ENCODE assay signal across 1 cellular context in the genomic region with DNA sequence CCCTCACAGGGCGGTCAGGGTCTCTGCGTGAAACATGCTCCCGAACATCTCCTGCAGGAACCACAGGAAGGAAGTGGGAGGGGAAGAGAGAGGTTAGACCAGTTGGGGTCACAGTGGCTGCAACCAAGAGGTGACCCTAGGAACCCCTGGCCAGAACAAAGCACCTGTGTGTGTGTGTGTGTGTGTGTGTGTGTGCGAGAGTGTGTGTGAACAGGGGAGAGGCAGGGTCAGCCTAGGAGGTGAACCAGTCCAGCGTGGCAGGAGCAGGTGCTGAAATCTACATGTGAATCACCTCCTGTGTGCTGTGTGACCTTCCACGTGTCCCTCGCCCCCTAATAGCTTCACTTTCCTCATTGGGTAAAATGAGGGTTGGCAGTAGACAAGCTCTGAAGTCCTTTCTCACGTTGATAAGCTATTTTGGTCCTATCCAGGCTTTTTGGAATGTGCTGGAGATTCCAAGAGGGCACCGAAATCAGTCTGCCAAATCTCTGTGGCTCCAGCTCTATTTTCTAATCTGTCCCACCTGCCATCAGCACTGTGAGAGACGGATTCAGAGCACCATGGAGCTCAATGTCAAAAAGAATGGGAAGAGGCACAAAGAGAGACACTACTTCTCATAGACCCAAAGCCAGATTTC.
TF ChIP-seq lines count a peak whose summit lies in the region.

No MANE protein-coding gene starts in this region.

TF ChIP-seq in GM12878, 131 proteins besides CTCF, POLR2A, EP300 and RAD21:
- TF ChIP-seq SMC3 (IDR thresholded peaks at IDR 0.05; ENCODE audit: borderline replicate concordance, low read length) (no peak), NR2F1 (conservative IDR thresholded peaks at IDR 0.05) (0 out of 2 replicates have a peak, but pooled peaks have one; percentile 50)
TF ChIP-seq in GM12878: peak in this region for 1.
